14 cellular contexts compared by ENCODE assay signal in genomic region chr12:119802472-119802871, GRCh38.
A peak's percentile ranks its signal among the peaks of the same experiment; 100 is the strongest.
DNase-seq lines count a peak whose midpoint lies in the region; ATAC-seq, FAIRE-seq and TF ChIP-seq lines count a peak whose summit lies in the region.
"Had no signal": no experiment of that assay in that cellular context is flagged by ENCODE, and none has a peak within 500 bp of the region (broad histone marks: within the 10 kb centered on the region; RNA-seq: fewer than 3 reads in every experiment).

No MANE protein-coding gene starts in this region.

- POLR2A ChIA-PET in CD8-positive, alpha-beta T cell (lab: Charles Lee), result no interaction called here

- H3K27me3 Mint-ChIP-seq in CD8-positive, alpha-beta T cell (ENCODE audit: low read depth), result no peaks in the 10 kb centered on the region

- peak; percentile 94 for DNase-seq in G401 (ENCODE audit: low spot score)
- DNase-seq in cerebellar nuclear complex (lab: John Stamatoyannopoulos, UW), result peak; percentile 66 to 87
- peak; percentile 64 for DNase-seq in inferior parietal cortex (ENCODE audit: extremely low spot score)
- peak; percentile 70 for DNase-seq in putamen (ENCODE audit: low spot score)
- no peak for DNase-seq in SK-N-DZ (ENCODE audit: low spot score)
- DNase-seq in D721Med (ENCODE audit: insufficient read length, low spot score), result no peak
- DNase-seq in CD8-positive, alpha-beta T cell, result no peak
- DNase-seq in iPS-NIHi11 (ENCODE audit: low spot score), result no peak
- DNase-seq: activated CD4-positive, alpha-beta T cell treated with anti-CD3 and anti-CD28 coated beads for 4 hours; activated naive CD4-positive, alpha-beta T cell treated with anti-CD3 and anti-CD28 coated beads for 36 hours; NCI-H748 treated with DMSO at 0.1 percent for 48 hours; SJCRH30; spleen had no signal

- intact Hi-C loops in CD8-positive, alpha-beta T cell (cut with DNase I, micrococcal nuclease), result no loop called here

- no peak overlapping the region for H3K4me3 ChIP-seq in CD8-positive, alpha-beta T cell (ENCODE audit: low read depth, low read length)
- H3K4me3 ChIP-seq: SJCRH30, spleen had no signal

- no peaks in the 10 kb centered on the region for H3K9me3 ChIP-seq in CD8-positive, alpha-beta T cell (ENCODE audit: low read length)

- no peaks in the 10 kb centered on the region for H3K36me3 Mint-ChIP-seq in CD8-positive, alpha-beta T cell

- no peaks in the 10 kb centered on the region for H3K4me1 Mint-ChIP-seq in CD8-positive, alpha-beta T cell (ENCODE audit: low read depth)

- no peaks in the 10 kb centered on the region for H3K27me3 ChIP-seq in CD8-positive, alpha-beta T cell (ENCODE audit: insufficient read depth, low read length)
- H3K27me3 ChIP-seq: SJCRH30, spleen had no signal

- CTCF ChIA-PET in CD8-positive, alpha-beta T cell (lab: Charles Lee), result no interaction called here

- no peaks in the 10 kb centered on the region for H3K36me3 ChIP-seq in CD8-positive, alpha-beta T cell (ENCODE audit: insufficient read depth, low read length)

- no peak for ATAC-seq in CD8-positive, alpha-beta T cell

- FAIRE-seq in D721Med (lab: Jason Lieb, UNC), result no peak
- FAIRE-seq: endometrium had no signal

- peaks cover 6% of the 10 kb centered on the region for H3K9me3 Mint-ChIP-seq in CD8-positive, alpha-beta T cell

- H3K27ac ChIP-seq in CD8-positive, alpha-beta T cell (ENCODE audit: low read depth, low read length), result no peak overlapping the region
- H3K27ac ChIP-seq: SJCRH30, spleen had no signal

- no peak overlapping the region for H3K27ac Mint-ChIP-seq in CD8-positive, alpha-beta T cell
- H3K27ac Mint-ChIP-seq: activated naive CD4-positive, alpha-beta T cell treated with anti-CD3 and anti-CD28 coated beads for 36 hours had no signal

- in situ Hi-C loops in G401 (cut with HindIII; ENCODE audit: low sequenced_read_pairs), result no loop called here

- no peak overlapping the region for H3K4me3 Mint-ChIP-seq in CD8-positive, alpha-beta T cell
- H3K4me3 Mint-ChIP-seq: activated naive CD4-positive, alpha-beta T cell treated with anti-CD3 and anti-CD28 coated beads for 36 hours had no signal

- no peak for TF ChIP-seq CTCF in D721Med (IDR thresholded peaks at IDR 0.05; ENCODE audit: insufficient read depth, missing control alignments)
- no peak for TF ChIP-seq CTCF in CD8-positive, alpha-beta T cell (IDR thresholded peaks at IDR 0.05)

- H3K4me1 ChIP-seq in CD8-positive, alpha-beta T cell (ENCODE audit: insufficient read depth, low read length), result no peaks in the 10 kb centered on the region
- H3K4me1 ChIP-seq: SJCRH30, spleen had no signal

Comparison
In these comparisons a context has a peak if more than half of its experiments do, and no peak if none do; other contexts are left out.
1. DNase-seq: peak in G401 (single experiment), cerebellar nuclear complex (2 of 2), inferior parietal cortex (single experiment) and putamen (single experiment); none in SK-N-DZ (single experiment), D721Med (single experiment), CD8-positive, alpha-beta T cell (0 of 7) and iPS-NIHi11 (single experiment).